9 cellular contexts compared by ENCODE assay signal in the genomic region with DNA sequence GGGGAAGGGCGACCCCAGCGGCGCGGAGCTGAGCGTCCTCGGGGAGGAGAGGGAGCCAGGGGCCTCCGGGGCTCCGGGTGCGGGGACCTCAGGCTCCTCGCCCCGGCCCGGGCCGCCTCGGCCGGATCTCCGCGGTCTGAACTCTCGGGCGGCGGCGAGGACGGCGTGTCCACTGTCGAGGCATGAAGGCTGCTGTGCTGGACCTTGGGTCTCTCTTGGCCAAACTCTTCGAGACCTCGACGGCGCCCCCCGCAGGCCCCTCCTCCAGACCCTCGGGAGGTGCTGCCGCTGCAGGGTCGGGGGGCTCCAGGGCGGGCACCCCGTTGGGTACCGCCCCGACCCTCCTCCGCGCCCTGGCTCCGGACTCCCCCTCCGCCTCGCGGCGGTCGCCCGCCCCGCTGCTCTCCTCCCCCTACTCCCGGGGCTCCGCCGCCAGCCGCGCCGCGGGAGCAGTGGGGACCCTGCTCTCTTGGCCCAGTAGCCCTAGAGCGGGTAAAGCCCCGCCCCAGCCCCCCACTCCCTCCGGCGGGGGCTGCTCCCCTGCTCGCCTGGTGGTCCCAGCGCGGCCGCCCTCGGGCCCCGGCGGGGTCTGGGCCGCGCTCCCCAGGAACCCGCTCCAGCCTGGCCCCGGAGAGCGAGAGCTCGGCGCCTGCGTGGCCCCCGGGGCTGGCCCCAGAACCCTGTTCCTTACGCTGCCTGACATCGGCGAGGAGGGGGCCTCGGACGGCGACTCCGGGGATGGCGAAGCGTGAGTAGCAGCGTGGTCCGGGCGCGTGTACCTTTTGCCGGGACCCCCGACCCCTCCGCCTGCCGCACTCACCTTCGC. TPM values are rescaled to one million over a fixed set of nuclear protein-coding genes. Genes with fewer than 3 reads are reported as not detected.
A peak's percentile ranks its signal among the peaks of the same experiment; 100 is the strongest.
DNase-seq lines count a peak whose midpoint lies in the region; ATAC-seq and TF ChIP-seq lines count a peak whose summit lies in the region.
"Had no signal": no experiment of that assay in that cellular context is flagged by ENCODE, and none has a peak within 500 bp of the region (broad histone marks: within the 10 kb centered on the region; RNA-seq: fewer than 3 reads in every experiment).

No MANE protein-coding gene starts in this region.

- H3K9ac ChIP-seq in stomach smooth muscle (ENCODE audit: low read length in 2 of 2) = peak overlapping the region; percentile 42 to 72

- no peak overlapping the region for H3K27ac ChIP-seq in CD8-positive, alpha-beta memory T cell (ENCODE audit: low read depth, low read length)
- H3K27ac ChIP-seq in body of pancreas (peak overlapping the region; percentile 84 to 95 (median 93)), stomach smooth muscle (ENCODE audit: low read length) (no peak overlapping the region)
- H3K27ac ChIP-seq: HL-60 had no signal

- peak in 2 of 7 experiments; percentile 0 to 4 for TF ChIP-seq CTCF in body of pancreas (IDR thresholded peaks at IDR 0.05)

- H3K4me3 Mint-ChIP-seq in CD8-positive, alpha-beta memory T cell = peak overlapping the region; percentile 69 to 92 (median 84)

- peaks cover 7% of the 10 kb centered on the region for H3K27me3 ChIP-seq in CD8-positive, alpha-beta memory T cell (ENCODE audit: insufficient read depth, low read length, poor library complexity, severe bottlenecking)
- no peaks in the 10 kb centered on the region for H3K27me3 ChIP-seq in body of pancreas
- H3K27me3 ChIP-seq in stomach smooth muscle (ENCODE audit: control insufficient read depth in 1 of 2, insufficient read depth in 2 of 2, low read length in 2 of 2) = no peaks in the 10 kb centered on the region

- H3K9me3 Mint-ChIP-seq in CD8-positive, alpha-beta memory T cell = no peaks in the 10 kb centered on the region

- 1 to 2% methylated on average over 15 to 81 of the region's 91 CpGs for WGBS in body of pancreas, 2 donors

- H3K4me3 ChIP-seq in CD8-positive, alpha-beta memory T cell (ENCODE audit: low read length) = no peak overlapping the region
- peak overlapping the region; percentile 69 to 75 for H3K4me3 ChIP-seq in body of pancreas
- peak overlapping the region; percentile 65 to 77 for H3K4me3 ChIP-seq in stomach smooth muscle (ENCODE audit: low read length in 2 of 2)

- TF ChIP-seq POLR2A in body of pancreas (IDR thresholded peaks at IDR 0.05) = peak in 1 of 3 donors; percentile 27

- ATAC-seq in GM19455 (IDR thresholded peaks at IDR 0.05; ENCODE audit: unreplicated experiment) (peak; percentile 42), HG03521 (IDR thresholded peaks at IDR 0.05; ENCODE audit: unreplicated experiment) (peak; percentile 25), body of pancreas (peak; percentile 55), left colon (peak; percentile 50), HG03439 (IDR thresholded peaks at IDR 0.05; ENCODE audit: unreplicated experiment) (no peak)

- CTCF ChIA-PET in CD8-positive, alpha-beta memory T cell (lab: Charles Lee) = no interaction called here

- POLR2A ChIA-PET in CD8-positive, alpha-beta memory T cell (lab: Charles Lee) = interaction anchor here (1.5 kb wide), 1 partner anchor 86 kb away, joined by 4 read pairs; the partner anchor contains the start of gene CYP4V2

- peak in 2 of 5 donors; percentile 9 to 10 for DNase-seq in CD8-positive, alpha-beta memory T cell
- DNase-seq in body of pancreas (peak; percentile 35 to 61 (median 46)), left colon (peak in 1 of 2 donors; percentile 52), SHP77 treated with DMSO at 0.1 percent for 48 hours (lab: John Stamatoyannopoulos, UW) (no peak)

- H3K36me3 ChIP-seq in CD8-positive, alpha-beta memory T cell (ENCODE audit: insufficient read depth, low read length) = no peaks in the 10 kb centered on the region
- H3K36me3 ChIP-seq in body of pancreas (replicated peaks in 1 of 2; ENCODE audit: insufficient read depth in 1 of 2, low read depth in 2 of 2) (no peaks in the 10 kb centered on the region), stomach smooth muscle (ENCODE audit: control insufficient read depth in 2 of 2, insufficient read depth in 2 of 2, low read length in 2 of 2) (no peaks in the 10 kb centered on the region)

- H3K4me1 ChIP-seq in CD8-positive, alpha-beta memory T cell (ENCODE audit: insufficient read depth, low read length) = peaks cover 8% of the 10 kb centered on the region
- peaks cover 18% of the 10 kb centered on the region for H3K4me1 ChIP-seq in body of pancreas
- peaks cover 4% of the 10 kb centered on the region for H3K4me1 ChIP-seq in stomach smooth muscle (ENCODE audit: control insufficient read depth, insufficient read depth, low read length)

- H3K4me1 Mint-ChIP-seq in CD8-positive, alpha-beta memory T cell = peaks cover 5 to 13% (median 8%) of the 10 kb centered on the region in 3 donors

- H3K27me3 Mint-ChIP-seq in CD8-positive, alpha-beta memory T cell = peaks cover 51 to 59% of the 10 kb centered on the region in 2 donors

- peak overlapping the region in 4 of 8 donors; percentile 52 to 92 (median 61) for H3K27ac Mint-ChIP-seq in CD8-positive, alpha-beta memory T cell

- H3K36me3 Mint-ChIP-seq in CD8-positive, alpha-beta memory T cell = no peaks in the 10 kb centered on the region

- intact Hi-C loops in body of pancreas (cut with DNase I) = no loop called here
- intact Hi-C loops in left colon (cut with DNase I, micrococcal nuclease) = no loop called here

- no peaks in the 10 kb centered on the region for H3K9me3 ChIP-seq in CD8-positive, alpha-beta memory T cell (ENCODE audit: low read length)
- H3K9me3 ChIP-seq in body of pancreas (no peaks in the 10 kb centered on the region), stomach smooth muscle (ENCODE audit: control insufficient read depth in 2 of 2, low read length in 2 of 2) (no peaks in the 10 kb centered on the region)

RNA-seq across cellular contexts. Expression of gene FAM149A, which starts 0.6 kb away (rescaled TPM):
- total RNA-seq in CD8-positive, alpha-beta memory T cell = under 1 TPM; 0.46 to 0.80 TPM
- 0.31 TPM for polyA plus RNA-seq in CD8-positive, alpha-beta memory T cell
- total RNA-seq in body of pancreas = 10 to 100 TPM; 20.8 to 51.4 TPM
- 10 to 100 TPM; 15.2 to 18.4 TPM for total RNA-seq in left colon

RNA-seq across cellular contexts. Expression of gene TLR3, which starts 36.2 kb away (rescaled TPM):
- under 1 TPM; 0.11 to 0.33 TPM for total RNA-seq in CD8-positive, alpha-beta memory T cell
- polyA plus RNA-seq in CD8-positive, alpha-beta memory T cell = 5.2 TPM
- total RNA-seq in body of pancreas (1 to 10 TPM; 2.6 to 4.2 TPM), left colon (10 to 100 TPM; 29.0 to 30.4 TPM)

Comparison
In these comparisons a context has a peak if more than half of its experiments do, and no peak if none do; other contexts are left out.
1. H3K27ac ChIP-seq: peak in body of pancreas (4 of 4); none in CD8-positive, alpha-beta memory T cell (single experiment) and stomach smooth muscle (single experiment).
2. RNA of gene FAM149A, which starts 0.6 kb away (total RNA-seq): 20.8 to 51.4 TPM in body of pancreas and 15.2 to 18.4 TPM in left colon; 0.46 to 0.80 TPM in CD8-positive, alpha-beta memory T cell; every median in the first group is over 4 times any median in the second.
3. RNA of gene TLR3, which starts 36.2 kb away (total RNA-seq): 29.0 to 30.4 TPM in left colon; 2.6 to 4.2 TPM in body of pancreas and 0.11 to 0.33 TPM in CD8-positive, alpha-beta memory T cell; every median in the first group is over 4 times any median in the second.